ENCODE assay signal across 20 cellular contexts in genomic region chr4:44071959-44072955, GRCh38.
DNase-seq lines count a peak whose midpoint lies in the region; ATAC-seq and TF ChIP-seq lines count a peak whose summit lies in the region.
"Had no signal": no experiment of that assay in that cellular context is flagged by ENCODE, and none has a peak within 500 bp of the region (broad histone marks: within the 10 kb centered on the region; RNA-seq: fewer than 3 reads in every experiment).

No MANE protein-coding gene starts in this region.

- no peak for TF ChIP-seq CTCF in omental fat pad (IDR thresholded peaks at IDR 0.05)

- intact Hi-C loops in left cardiac atrium (cut with DNase I): no loop called here

- no peak overlapping the region for H3K27ac Mint-ChIP-seq in stimulated activated naive CD8-positive, alpha-beta T cell treated with anti-CD3 and anti-CD28 coated beads, Interleukin-15, amount 100 ng/mL, for 72 hours
- H3K27ac Mint-ChIP-seq: CD8-positive, alpha-beta memory T cell had no signal

- H3K4me3 Mint-ChIP-seq in stimulated activated naive CD8-positive, alpha-beta T cell treated with anti-CD3 and anti-CD28 coated beads, Interleukin-15, amount 100 ng/mL, for 72 hours: no peak overlapping the region
- H3K4me3 Mint-ChIP-seq: CD8-positive, alpha-beta memory T cell had no signal

- no peaks in the 10 kb centered on the region for H3K9me3 Mint-ChIP-seq in stimulated activated naive CD8-positive, alpha-beta T cell treated with anti-CD3 and anti-CD28 coated beads, Interleukin-15, amount 100 ng/mL, for 72 hours

- DNase-seq in NCI-H748 (lab: John Stamatoyannopoulos, UW; ENCODE audit: unreplicated experiment): peak; percentile 41
- DNase-seq in NCI-H748 treated with DMSO at 0.1 percent for 48 hours (lab: John Stamatoyannopoulos, UW): no peak
- DNase-seq in omental fat pad (ENCODE audit: low spot score): no peak
- no peak for DNase-seq in stimulated activated naive CD8-positive, alpha-beta T cell treated with anti-CD3 and anti-CD28 coated beads, Interleukin-15, amount 100 ng/mL, for 72 hours
- no peak for DNase-seq in activated naive CD4-positive, alpha-beta T cell treated with anti-CD3 and anti-CD28 coated beads, Interleukin-2, amount 50 U/mL, for 16 hours
- no peak for DNase-seq in UCSD-AML1 (lab: John Stamatoyannopoulos, UW; ENCODE audit: unreplicated experiment)
- no peak for DNase-seq in stimulated activated CD8-positive, alpha-beta memory T cell treated with anti-CD3 and anti-CD28 coated beads, Interleukin-4, amount 100 ng/mL, for 48 hours
- DNase-seq in left cardiac atrium: no peak
- DNase-seq: AML-193; C1 segment of cervical spinal cord; CD8-positive, alpha-beta memory T cell; IMR-90; NCI-H1105; NCI-H187; NCI-H2227 treated with DMSO at 0.1 percent for 48 hours; NCI-H510A; NCI-H774; NK-92 treated with Interleukin-12 subunit alpha and Interleukin-12 subunit beta, amount 100 ng/mL, for 24 hours had no signal

- H3K27me3 Mint-ChIP-seq in stimulated activated naive CD8-positive, alpha-beta T cell treated with anti-CD3 and anti-CD28 coated beads, Interleukin-15, amount 100 ng/mL, for 72 hours: no peaks in the 10 kb centered on the region
- H3K27me3 Mint-ChIP-seq: CD8-positive, alpha-beta memory T cell had no signal

- H3K4me1 Mint-ChIP-seq in stimulated activated naive CD8-positive, alpha-beta T cell treated with anti-CD3 and anti-CD28 coated beads, Interleukin-15, amount 100 ng/mL, for 72 hours: no peaks in the 10 kb centered on the region
- H3K4me1 Mint-ChIP-seq: CD8-positive, alpha-beta memory T cell had no signal

- peak; percentile 28 for ATAC-seq in omental fat pad (ENCODE audit: low FRiP score)
- ATAC-seq in stimulated activated naive CD8-positive, alpha-beta T cell treated with anti-CD3 and anti-CD28 coated beads, Interleukin-15, amount 100 ng/mL, for 72 hours: peak; percentile 37
- no peak for ATAC-seq in left cardiac atrium
- ATAC-seq: Panc1, SK-N-SH treated with all-trans-retinoic acid at 6 μM for 48 hours had no signal

Comparison
In these comparisons a context has a peak if more than half of its experiments do, and no peak if none do; other contexts are left out.
1. ATAC-seq: peak in omental fat pad (single experiment) and stimulated activated naive CD8-positive, alpha-beta T cell treated with anti-CD3 and anti-CD28 coated beads, Interleukin-15, amount 100 ng/mL, for 72 hours (single experiment); none in left cardiac atrium (0 of 2).